22 cellular contexts compared by ENCODE assay signal in genomic region chrX:134758652-134759051, GRCh38.
"Had no signal": no experiment of that assay in that cellular context is flagged by ENCODE, and none has a peak within 500 bp of the region (broad histone marks: within the 10 kb centered on the region; RNA-seq: fewer than 3 reads in every experiment).

No MANE protein-coding gene starts in this region.

- H3K4me3 ChIP-seq: coronary artery, dorsolateral prefrontal cortex, esophagus muscularis mucosa, gastroesophageal sphincter, heart left ventricle, hepatocyte, left lung, lower lobe of right lung, mucosa of descending colon had no signal

- DNase-seq: dermis blood vessel endothelial cell; dorsolateral prefrontal cortex; effector CD4-positive, alpha-beta T cell; effector memory CD4-positive, alpha-beta T cell; foreskin keratinocyte; heart left ventricle; hypothalamus; immature natural killer cell; islet precursor cell; kidney; kidney glomerular epithelial cell; left lung; left ventricle myocardium superior; lower lobe of right lung; mesenchymal stem cell; mucosa of descending colon; naive B cell had no signal

- H3K36me3 ChIP-seq: esophagus muscularis mucosa, gastroesophageal sphincter, heart left ventricle, left lung, lower lobe of right lung had no signal

- H3K27ac ChIP-seq: coronary artery, dorsolateral prefrontal cortex, esophagus muscularis mucosa, foreskin keratinocyte, gastroesophageal sphincter, heart left ventricle, hepatocyte, left lung, lower lobe of right lung had no signal

- H3K27me3 ChIP-seq: esophagus muscularis mucosa, foreskin keratinocyte, gastroesophageal sphincter, hepatocyte, left lung had no signal

- H3K4me1 ChIP-seq: esophagus muscularis mucosa, gastroesophageal sphincter, heart left ventricle, left lung, lower lobe of right lung had no signal

- FAIRE-seq: frontal cortex had no signal

- H3K9me3 ChIP-seq: esophagus muscularis mucosa, gastroesophageal sphincter, heart left ventricle, left lung, lower lobe of right lung, mucosa of descending colon had no signal

- ATAC-seq: foreskin keratinocyte, gastroesophageal sphincter, heart left ventricle, left lung, left ventricle myocardium superior, lower lobe of right lung, mucosa of descending colon had no signal
